1 cellular context compared by ENCODE assay signal in the genomic region with DNA sequence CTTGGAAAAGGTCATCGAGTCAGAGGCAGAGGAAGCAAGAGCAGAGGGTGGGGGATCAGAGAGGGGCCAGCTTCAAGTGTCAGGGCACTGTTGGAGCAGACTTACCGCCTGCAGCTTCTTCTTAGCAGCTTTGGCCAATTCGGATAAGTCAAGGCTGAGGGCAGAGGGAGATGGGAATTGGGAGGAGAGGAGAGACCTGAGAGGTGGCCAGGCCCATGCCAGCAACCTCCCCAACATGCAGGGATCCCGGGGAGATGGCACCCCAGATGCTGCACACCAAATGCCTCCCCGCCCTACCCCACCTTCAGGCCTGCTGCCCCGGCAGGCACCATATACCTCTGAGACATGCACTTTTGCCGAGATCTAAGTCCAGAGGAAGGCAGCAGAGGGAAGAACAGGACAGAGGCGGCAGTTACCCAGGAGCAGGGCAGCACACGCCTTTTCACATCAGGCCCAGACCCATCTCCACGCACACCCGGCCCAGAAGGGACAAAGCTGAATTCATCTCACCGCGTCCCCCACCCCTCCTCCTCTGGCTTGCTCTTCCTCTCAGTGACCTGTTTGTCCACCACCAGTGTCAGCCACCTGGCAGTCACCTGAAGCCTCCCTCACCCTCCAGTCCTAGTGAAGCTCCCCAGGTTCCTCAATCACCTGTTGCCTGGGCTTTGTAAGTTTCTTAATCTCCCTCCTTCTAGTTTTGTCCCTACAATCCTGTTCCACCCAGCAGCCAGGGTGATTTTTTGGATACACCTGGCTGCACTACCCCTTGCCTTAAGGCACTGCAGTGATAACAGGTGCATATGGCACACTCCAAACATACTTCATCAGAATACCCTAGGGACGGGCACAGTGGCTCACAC.
TF ChIP-seq lines count a peak whose summit lies in the region.

No MANE protein-coding gene starts in this region.

TF ChIP-seq in HepG2, 621 proteins besides CTCF, POLR2A, EP300 and RAD21:
- no peak for TF ChIP-seq ZMYM2 (CRISPR knock-in tag; IDR thresholded peaks at IDR 0.05)
- TF ChIP-seq ARID2 (CRISPR knock-in tag; IDR thresholded peaks at IDR 0.05; ENCODE audit: borderline replicate concordance), result no peak
- TF ChIP-seq, protein P1, sequence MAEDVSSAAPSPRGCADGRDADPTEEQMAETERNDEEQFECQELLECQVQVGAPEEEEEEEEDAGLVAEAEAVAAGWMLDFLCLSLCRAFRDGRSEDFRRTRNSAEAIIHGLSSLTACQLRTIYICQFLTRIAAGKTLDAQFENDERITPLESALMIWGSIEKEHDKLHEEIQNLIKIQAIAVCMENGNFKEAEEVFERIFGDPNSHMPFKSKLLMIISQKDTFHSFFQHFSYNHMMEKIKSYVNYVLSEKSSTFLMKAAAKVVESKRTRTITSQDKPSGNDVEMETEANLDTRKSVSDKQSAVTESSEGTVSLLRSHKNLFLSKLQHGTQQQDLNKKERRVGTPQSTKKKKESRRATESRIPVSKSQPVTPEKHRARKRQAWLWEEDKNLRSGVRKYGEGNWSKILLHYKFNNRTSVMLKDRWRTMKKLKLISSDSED (CRISPR knock-in tag; IDR thresholded peaks at IDR 0.05), result no peak
- TF ChIP-seq JUND (CRISPR knock-in tag; IDR thresholded peaks at IDR 0.05), result no peak
- TF ChIP-seq ZNF563 (CRISPR knock-in tag; IDR thresholded peaks at IDR 0.05), result no peak
- TF ChIP-seq RCOR2 (CRISPR knock-in tag; IDR thresholded peaks at IDR 0.05), result no peak
- no peak for TF ChIP-seq ZKSCAN5 (CRISPR knock-in tag; IDR thresholded peaks at IDR 0.05)
- TF ChIP-seq MTA1 (CRISPR knock-in tag; IDR thresholded peaks at IDR 0.05; ENCODE audit: borderline replicate concordance), result no peak
- no peak for TF ChIP-seq ZSCAN12 (CRISPR knock-in tag; IDR thresholded peaks at IDR 0.05)
- no peak for TF ChIP-seq ZNF766 (CRISPR knock-in tag; IDR thresholded peaks at IDR 0.05; ENCODE audit: borderline replicate concordance)
- TF ChIP-seq, protein P2, sequence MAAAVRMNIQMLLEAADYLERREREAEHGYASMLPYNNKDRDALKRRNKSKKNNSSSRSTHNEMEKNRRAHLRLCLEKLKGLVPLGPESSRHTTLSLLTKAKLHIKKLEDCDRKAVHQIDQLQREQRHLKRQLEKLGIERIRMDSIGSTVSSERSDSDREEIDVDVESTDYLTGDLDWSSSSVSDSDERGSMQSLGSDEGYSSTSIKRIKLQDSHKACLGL (CRISPR knock-in tag; IDR thresholded peaks at IDR 0.05), result no peak
- no peak for TF ChIP-seq HNF1A (IDR thresholded peaks at IDR 0.05; ENCODE audit: low read depth)
- no peak for TF ChIP-seq HNF1A (CRISPR knock-in tag; IDR thresholded peaks at IDR 0.05; ENCODE audit: borderline replicate concordance)
- TF ChIP-seq ZC3H4 (CRISPR knock-in tag; IDR thresholded peaks at IDR 0.05; ENCODE audit: borderline replicate concordance), result no peak
- no peak for TF ChIP-seq SNAI1 (CRISPR knock-in tag; IDR thresholded peaks at IDR 0.05; ENCODE audit: borderline replicate concordance)
- TF ChIP-seq ZBTB7B (CRISPR knock-in tag; IDR thresholded peaks at IDR 0.05), result no peak
